In genomic region chr5:43231977-43232376, GRCh38 we compare ENCODE assay signal across 8 cellular contexts. TPM values are rescaled to one million over a fixed set of nuclear protein-coding genes. Genes with fewer than 3 reads are reported as not detected.
DNase-seq lines count a peak whose midpoint lies in the region; TF ChIP-seq lines count a peak whose summit lies in the region.

No MANE protein-coding gene starts in this region.

- H3K4me3 ChIP-seq in WERI-Rb-1 (ENCODE audit: low read depth, low read length) (no peak overlapping the region), prostate gland (no peak overlapping the region), coronary artery (no peak overlapping the region)

- WGBS in prostate gland = 40% methylated on average over 3 of the region's 3 CpGs

- H3K27ac ChIP-seq in WERI-Rb-1 (no peak overlapping the region), prostate gland (no peak overlapping the region), coronary artery (no peak overlapping the region)

- TF ChIP-seq CTCF in WERI-Rb-1 (IDR thresholded peaks at IDR 0.05; ENCODE audit: low read depth, low read length) (peak; percentile 16; the same call in 1 of the 2 replicates), prostate gland (IDR thresholded peaks at IDR 0.05) (peak in 2 of 4 experiments; percentile 23 to 27), coronary artery (IDR thresholded peaks at IDR 0.05) (no peak)

- intact Hi-C loops in prostate gland (cut with DNase I) = no loop called here

- H3K4me1 ChIP-seq in prostate gland (replicated peaks) = no peaks in the 10 kb centered on the region

- no peaks in the 10 kb centered on the region for H3K9me3 ChIP-seq in WERI-Rb-1 (ENCODE audit: severe bottlenecking)
- no peaks in the 10 kb centered on the region for H3K9me3 ChIP-seq in prostate gland

- H3K27me3 ChIP-seq in WERI-Rb-1 (ENCODE audit: insufficient read depth, low read depth, severe bottlenecking) = peaks cover 18% of the 10 kb centered on the region
- H3K27me3 ChIP-seq in prostate gland (replicated peaks; ENCODE audit: insufficient read depth) = no peaks in the 10 kb centered on the region

- H3K36me3 ChIP-seq in WERI-Rb-1 = no peaks in the 10 kb centered on the region
- no peaks in the 10 kb centered on the region for H3K36me3 ChIP-seq in prostate gland

- no peak for TF ChIP-seq POLR2A in prostate gland (IDR thresholded peaks at IDR 0.05)

- DNase-seq in NCI-H748 (lab: John Stamatoyannopoulos, UW; ENCODE audit: unreplicated experiment) = peak; percentile 62
- no peak for DNase-seq in NCI-H748 treated with DMSO at 0.1 percent for 48 hours (lab: John Stamatoyannopoulos, UW)
- DNase-seq in HT1080 (ENCODE audit: low read depth) = peak; percentile 20
- DNase-seq in WERI-Rb-1 = no peak
- peak; percentile 11 for DNase-seq in prostate gland (ENCODE audit: low spot score)
- DNase-seq in coronary artery (ENCODE audit: low spot score) = no peak
- DNase-seq in UCSD-AML1 (lab: John Stamatoyannopoulos, UW; ENCODE audit: unreplicated experiment) = no peak
- DNase-seq in NCI-H774 (lab: John Stamatoyannopoulos, UW) = no peak

RNA-seq across cellular contexts. Expression of gene NIM1K, which starts 40.0 kb away (rescaled TPM):
- 0.02 TPM in 1 of 2 replicates, not detected in the other for total RNA-seq in HT1080 (2014; rRNA removed; shearing (Covaris generic))
- 0.12 TPM in 1 of 2 replicates, not detected in the other for polyA plus RNA-seq in HT1080 (2015; cell fraction: cytosol; rRNA removed)
- polyA plus RNA-seq in HT1080 (2015; cell fraction: nucleus; rRNA removed) = 0.14 TPM in 1 of 2 replicates, not detected in the other
- total RNA-seq in prostate gland = under 1 TPM in 1 of 2 donors, not detected in 1; 0.14 TPM

Comparison
In these comparisons a context has a peak if more than half of its experiments do, and no peak if none do; other contexts are left out.
1. DNase-seq: peak in NCI-H748 (single experiment), HT1080 (single experiment) and prostate gland (single experiment); none in NCI-H748 treated with DMSO at 0.1 percent for 48 hours (single experiment), WERI-Rb-1 (single experiment), coronary artery (single experiment), UCSD-AML1 (single experiment) and NCI-H774 (single experiment).